In genomic region chr4:56530269-56531148, GRCh38 we compare ENCODE assay signal across 8 cellular contexts. TPM values are rescaled to one million over a fixed set of nuclear protein-coding genes. Genes with fewer than 3 reads are reported as not detected.
DNase-seq lines count a peak whose midpoint lies in the region; ATAC-seq, FAIRE-seq and TF ChIP-seq lines count a peak whose summit lies in the region.

No MANE protein-coding gene starts in this region.

- H3K4me1 ChIP-seq in H1 (replicated peaks in 1 of 4; ENCODE audit: control insufficient read depth in 3 of 4, insufficient read depth in 4 of 4, low read length in 3 of 4): no peaks in the 10 kb centered on the region; a peak in 1 of 7 replicates
- H3K4me1 ChIP-seq in mesenchymal stem cell (ENCODE audit: control insufficient read depth, insufficient read depth, low read depth, low read length): peaks cover 4% of the 10 kb centered on the region

- H2BK15ac ChIP-seq in H1 (ENCODE audit: low read length): no peak overlapping the region
- peak overlapping the region; percentile 6 for H2BK15ac ChIP-seq in mesenchymal stem cell (ENCODE audit: low read depth, poor library complexity, severe bottlenecking)

- TF ChIP-seq EP300 in H1 (IDR thresholded peaks at IDR 0.05; ENCODE audit: borderline replicate concordance in 1 of 2, low read depth in 2 of 2, low read length in 2 of 2): no peak

- no peak overlapping the region for H4K5ac ChIP-seq in H1 (ENCODE audit: insufficient read length, low read depth, low read length)

- no peaks in the 10 kb centered on the region for H4K20me1 ChIP-seq in H1 (replicated peaks in 1 of 2; ENCODE audit: control insufficient read depth in 1 of 2, insufficient read depth in 2 of 2, low read length in 2 of 2)

- no peak for FAIRE-seq in H1 (lab: Jason Lieb, UNC)

- H3K79me2 ChIP-seq in H1 (ENCODE audit: control insufficient read depth in 1 of 2, insufficient read depth in 2 of 2, low read length in 2 of 2): no peaks in the 10 kb centered on the region

- H3K27me3 ChIP-seq in H1 (replicated peaks in 1 of 4; ENCODE audit: control insufficient read depth in 3 of 4, extremely low read depth in 1 of 4, insufficient read depth in 3 of 4, low read length in 3 of 4) (peaks cover 18 to 33% (median 25%) of the 10 kb centered on the region in 4 experiments), mesenchymal stem cell (ENCODE audit: control insufficient read depth in 1 of 2, insufficient read depth in 1 of 2, low read length in 2 of 2) (peaks cover 0 to 20% of the 10 kb centered on the region in 2 experiments)

- H3K56ac ChIP-seq in H1 (replicated peaks; ENCODE audit: insufficient read length, low read depth, low read length): no peak overlapping the region

- peaks cover 9% of the 10 kb centered on the region for H3K23me2 ChIP-seq in H1 (ENCODE audit: low read depth, low read length)

- H2AK5ac ChIP-seq in H1 (ENCODE audit: low read depth, low read length) (no peak overlapping the region), mesenchymal stem cell (ENCODE audit: low read length, severe bottlenecking) (no peak overlapping the region)

- DNase-seq in AG09309 (ENCODE audit: low read depth) (peak; percentile 8), NCI-H748 treated with DMSO at 0.1 percent for 48 hours (lab: John Stamatoyannopoulos, UW) (peak; percentile 35), H1 (ENCODE audit: low read depth in 1 of 2, low spot score in 2 of 2) (peak in 1 of 2 experiments; percentile 89), mesenchymal stem cell (peak; percentile 88)
- peak; percentile 46 to 65 for DNase-seq in activated CD8-positive, alpha-beta memory T cell treated with anti-CD3 and anti-CD28 coated beads for 1 hour (ENCODE audit: extremely low read depth in 1 of 2, low read depth in 1 of 2)
- DNase-seq in stimulated activated CD4-positive, alpha-beta T cell treated with anti-CD3 and anti-CD28 coated beads, TNF-alpha, amount 100 ng/mL, for 4 hours (ENCODE audit: low read depth in 3 of 3): peak; percentile 69 to 75 (median 71)

- H3K14ac ChIP-seq in H1 (ENCODE audit: insufficient read length): no peak overlapping the region
- H3K14ac ChIP-seq in mesenchymal stem cell (ENCODE audit: low read length in 2 of 2): peak overlapping the region in 1 of 2 experiments; percentile 9

- ATAC-seq in GM19025 (IDR thresholded peaks at IDR 0.05; ENCODE audit: low read depth, unreplicated experiment) (peak; percentile 97), HG03196 (IDR thresholded peaks at IDR 0.05; ENCODE audit: unreplicated experiment) (peak; percentile 64)

- H4K91ac ChIP-seq in H1 (replicated peaks; ENCODE audit: insufficient read length, low read length): no peak overlapping the region
- no peak overlapping the region for H4K91ac ChIP-seq in mesenchymal stem cell (ENCODE audit: low read length)

- WGBS in H1 (ENCODE audit: extremely low coverage in 1 of 2, insufficient coverage in 1 of 2, insufficient read length in 1 of 2, insufficient replicate concordance in 2 of 2, low coverage in 1 of 2, low lambda C conversion rate in 2 of 2, missing lambda C conversion rate in 1 of 2), 2 experiments: 4% methylated on average over 48 of the region's 68 CpGs; no CpG with 5 or more reads in 1 of the 2 experiments
- WGBS in mesenchymal stem cell: 7% methylated on average over 64 of the region's 68 CpGs

- H3K4me3 ChIP-seq in AG09309 (ENCODE audit: control insufficient read depth, low read depth, low read length): peak overlapping the region; percentile 42
- H3K4me3 ChIP-seq in H1 (ENCODE audit: extremely low read depth in 1 of 4, insufficient read depth in 2 of 4, low read depth in 3 of 4, low read length in 4 of 4): peak overlapping the region; percentile 60 to 92 (median 76)
- peak overlapping the region; percentile 60 to 85 for H3K4me3 ChIP-seq in mesenchymal stem cell (ENCODE audit: insufficient read depth in 1 of 2, low read depth in 1 of 2, low read length in 2 of 2)

- H3K27ac ChIP-seq in H1 (ENCODE audit: low read depth, low read length) (no peak overlapping the region), mesenchymal stem cell (ENCODE audit: low read length, poor library complexity, severe bottlenecking) (no peak overlapping the region)

- H2AFZ ChIP-seq in H1 (ENCODE audit: low read length) (peak overlapping the region; percentile 99), mesenchymal stem cell (ENCODE audit: low read depth, low read length) (peak overlapping the region; percentile 11)

- peak overlapping the region in 3 of 4 experiments; percentile 22 to 66 (median 51); a peak in 4 of 7 replicates for H3K9ac ChIP-seq in H1 (replicated peaks in 1 of 4; ENCODE audit: extremely low read depth in 1 of 4, low read depth in 3 of 4, low read length in 3 of 4)
- H3K9ac ChIP-seq in mesenchymal stem cell (ENCODE audit: low read length): peak overlapping the region; percentile 87

- H3K79me1 ChIP-seq in H1 (ENCODE audit: low read depth, low read length): no peaks in the 10 kb centered on the region
- H3K79me1 ChIP-seq in mesenchymal stem cell (replicated peaks; ENCODE audit: low read length, poor library complexity, severe bottlenecking): no peaks in the 10 kb centered on the region

- no peak overlapping the region for H2BK12ac ChIP-seq in H1 (ENCODE audit: low read depth, low read length)
- H2BK12ac ChIP-seq in mesenchymal stem cell (ENCODE audit: low read length in 2 of 2): no peak overlapping the region

- CTCF ChIA-PET in H1 (lab: Charles Lee; ENCODE audit: partially characterized antibody): interaction anchor here (0.5 to 4.0 kb wide), 5 partner anchors 14 to 1523 kb away, joined by 3 to 17 read pairs (median 3); no protein-coding TSS in a partner anchor

- TF ChIP-seq CTCF in AG09309 (IDR thresholded peaks at IDR 0.05; ENCODE audit: control insufficient read depth, insufficient read depth, low read depth, low read length, missing control alignments): no peak
- TF ChIP-seq CTCF in H1 (IDR thresholded peaks at IDR 0.05; ENCODE audit: control extremely low read depth in 1 of 3, insufficient read depth in 1 of 3, low read depth in 1 of 3, low read length in 3 of 3): no peak

- TF ChIP-seq POLR2A in H1 (IDR thresholded peaks at IDR 0.05; ENCODE audit: control extremely low read depth in 1 of 2, low read depth in 2 of 2, low read length in 2 of 2): peak; percentile 19 to 60; a peak in 2 of 3 replicates

- H2BK120ac ChIP-seq in H1 (replicated peaks; ENCODE audit: low read depth, low read length) (no peak overlapping the region), mesenchymal stem cell (ENCODE audit: low read depth, low read length) (peak overlapping the region; percentile 9)

- H2BK5ac ChIP-seq in H1 (ENCODE audit: low read depth, low read length) (no peak overlapping the region), mesenchymal stem cell (ENCODE audit: low read depth, low read length, poor library complexity, severe bottlenecking) (no peak overlapping the region)

- no peak overlapping the region for H3K4ac ChIP-seq in H1 (replicated peaks; ENCODE audit: insufficient read length, low read depth, low read length)
- H3K4ac ChIP-seq in mesenchymal stem cell (ENCODE audit: low read depth in 1 of 2, low read length in 2 of 2): no peak overlapping the region

- POLR2A ChIA-PET in H1 (lab: Charles Lee; ENCODE audit: partially characterized antibody): interaction anchor here (0.6 to 2.6 kb wide), 7 partner anchors 9 to 448 kb away, joined by 3 to 8 read pairs (median 5); partner anchors contain the start of genes PAICS, POLR2B, PPAT and SRP72

- H3K4me2 ChIP-seq in H1 (ENCODE audit: insufficient read depth in 1 of 2, low read depth in 2 of 2, low read length in 2 of 2) (peak overlapping the region; percentile 85 to 99), mesenchymal stem cell (ENCODE audit: low read length, poor library complexity, severe bottlenecking) (peak overlapping the region; percentile 74)

- no peak for TF ChIP-seq RAD21 in H1 (IDR thresholded peaks at IDR 0.05 in 1 of 2, conservative IDR thresholded peaks at IDR 0.05 in 1 of 2; ENCODE audit: low read depth in 2 of 2, low read length in 2 of 2)

- H3K23ac ChIP-seq in H1 (ENCODE audit: insufficient read length): no peak overlapping the region
- H3K23ac ChIP-seq in mesenchymal stem cell (ENCODE audit: low read length in 2 of 2): no peak overlapping the region

- H3K9me3 ChIP-seq in H1 (ENCODE audit: insufficient read depth in 2 of 2, low read depth in 1 of 2, low read length in 1 of 2) (no peaks in the 10 kb centered on the region), mesenchymal stem cell (ENCODE audit: control insufficient read depth, low read length) (no peaks in the 10 kb centered on the region)

- peak overlapping the region; percentile 38; the same call in 1 of the 2 replicates for H3K18ac ChIP-seq in H1 (ENCODE audit: extremely low read depth, low read length)
- H3K18ac ChIP-seq in mesenchymal stem cell (ENCODE audit: low read depth in 1 of 2, low read length in 2 of 2): peak overlapping the region; percentile 30 to 40

- H3K36me3 ChIP-seq in H1 (ENCODE audit: control insufficient read depth in 2 of 4, insufficient read depth in 4 of 4, low read length in 3 of 4) (no peaks in the 10 kb centered on the region), mesenchymal stem cell (ENCODE audit: control insufficient read depth in 1 of 2, insufficient read depth in 2 of 2, low read depth in 1 of 2, low read length in 2 of 2) (no peaks in the 10 kb centered on the region)

- H4K8ac ChIP-seq in H1 (ENCODE audit: extremely low read depth, insufficient read depth, low read length) (peak overlapping the region; percentile 75), mesenchymal stem cell (ENCODE audit: low read length) (peak overlapping the region; percentile 83)

- no peak overlapping the region for H2BK20ac ChIP-seq in H1 (ENCODE audit: low read length)

TF ChIP-seq in H1, 55 proteins besides CTCF, POLR2A, EP300 and RAD21 (continues in another document):
- peak; percentile 99 for TF ChIP-seq KDM4A (IDR thresholded peaks at IDR 0.05; ENCODE audit: low read depth, low read length, severe bottlenecking)
- TF ChIP-seq SIN3A (conservative IDR thresholded peaks at IDR 0.05 in 1 of 2, IDR thresholded peaks at IDR 0.05 in 1 of 2; ENCODE audit: low read depth in 1 of 2, low read length in 2 of 2): peak in 1 of 2 experiments; percentile 82; a peak in 2 of 4 replicates
- no peak for TF ChIP-seq CBX5 (IDR thresholded peaks at IDR 0.05; ENCODE audit: low read depth, low read length)
- TF ChIP-seq CTBP2 (IDR thresholded peaks at IDR 0.05; ENCODE audit: borderline replicate concordance, insufficient read depth, insufficient read length, low read length): no peak
- TF ChIP-seq YY1 (IDR thresholded peaks at IDR 0.05; ENCODE audit: low read depth, low read length): no peak

RNA-seq across cellular contexts. Expression of gene ARL9, which starts 24.9 kb away (rescaled TPM):
- 0.31 and 0.76 TPM in 2 replicates for total RNA-seq in H1 (2021; fragmentation: NEBNext Ultra II Directional; extraction: Animal tissue kit (Norgen Biotek cat#: 25700))
- polyA plus RNA-seq in H1 (2011; rRNA removed): 0.31 and 0.60 TPM in 2 replicates
- 0.32 TPM for polyA plus RNA-seq in H1 (2011; cell fraction: cytosol; rRNA removed)
- 0.26 TPM for polyA plus RNA-seq in H1 (2011; cell fraction: nucleus; rRNA removed)
- polyA plus RNA-seq in H1 (2012, experiment 1 of 2): 0.60 to 0.78 TPM (median 0.70 TPM) in 3 of 4 replicates, not detected in the other
- polyA plus RNA-seq in H1 (2012, experiment 2 of 2): 0.12 TPM
- 0.55 TPM for polyA plus RNA-seq in H1 (2013, experiment 1 of 2)
- 0.40 TPM for polyA plus RNA-seq in H1 (2013, experiment 2 of 2)
- polyA minus RNA-seq in H1 (2011; rRNA and poly(A)+ RNA removed): 0.51 TPM in 1 of 2 replicates, not detected in the other
- polyA minus RNA-seq in H1 (2011; cell fraction: cytosol; rRNA and poly(A)+ RNA removed): not detected
- polyA minus RNA-seq in H1 (2011; cell fraction: nucleus; rRNA and poly(A)+ RNA removed): not detected
- polyA plus RNA-seq in mesenchymal stem cell (2013, experiment 1 of 2): 1.3 TPM
- 1.3 TPM for polyA plus RNA-seq in mesenchymal stem cell (2013, experiment 2 of 2)
